8 cellular contexts compared by ENCODE assay signal in genomic region chr19:46495789-46496099, GRCh38. TPM values are rescaled to one million over a fixed set of nuclear protein-coding genes. Genes with fewer than 3 reads are reported as not detected.
A peak's percentile ranks its signal among the peaks of the same experiment; 100 is the strongest.
DNase-seq lines count a peak whose midpoint lies in the region; ATAC-seq and TF ChIP-seq lines count a peak whose summit lies in the region.

PNMA8B (minus strand) TSS chr19:46495867; CDS start chr19:46495465, 402 bp downstream.

- no peak for TF ChIP-seq CTCF in fibroblast of mammary gland (conservative IDR thresholded peaks at IDR 0.05; ENCODE audit: control insufficient read depth, insufficient read depth, low read depth, low read length)
- no peak for TF ChIP-seq CTCF in neural crest cell (conservative IDR thresholded peaks at IDR 0.05)

- ATAC-seq in GM18502 (IDR thresholded peaks at IDR 0.05; ENCODE audit: poor library complexity, unreplicated experiment) (no peak), GM19395 (IDR thresholded peaks at IDR 0.05; ENCODE audit: unreplicated experiment) (no peak)

- H3K9me3 Mint-ChIP-seq in neural crest cell, result no peaks in the 10 kb centered on the region

- peak; percentile 34 for DNase-seq in stimulated activated CD4-positive, alpha-beta T cell treated with anti-CD3 and anti-CD28 coated beads, Interleukin-12 subunit alpha, Interleukin-12 subunit beta, amount 100 ng/mL, for 4 hours
- no peak for DNase-seq in stimulated activated CD4-positive, alpha-beta T cell treated with anti-CD3 and anti-CD28 coated beads, Interleukin-2, amount 100 ng/mL, for 48 hours
- DNase-seq in activated CD4-positive, alpha-beta T cell treated with anti-CD3 and anti-CD28 coated beads, Interleukin-2, amount 50 U/mL, for 1 hour, result peak; percentile 47
- DNase-seq in fibroblast of mammary gland (ENCODE audit: low read depth) (no peak), neural crest cell (ENCODE audit: low read depth, low spot score) (peak; percentile 98), SIG-M5 (lab: John Stamatoyannopoulos, UW) (no peak)

- peak within 1 kb of the TSS; percentile 2 for H3K4me3 ChIP-seq in fibroblast of mammary gland (ENCODE audit: control insufficient read depth, low read depth, low read length)

- H3K36me3 Mint-ChIP-seq in neural crest cell (ENCODE audit: low read depth), result no peaks in the 10 kb centered on the region

- peak within 1 kb of the TSS; percentile 91 for H3K27ac Mint-ChIP-seq in neural crest cell (ENCODE audit: unreplicated experiment)

- peak within 1 kb of the TSS; percentile 66 for H3K4me3 Mint-ChIP-seq in neural crest cell

- H3K27me3 Mint-ChIP-seq in neural crest cell (ENCODE audit: low read depth), result peaks cover 3% of the 10 kb centered on the region

- peaks cover 28% of the 10 kb centered on the region for H3K4me1 Mint-ChIP-seq in neural crest cell

RNA-seq across cellular contexts. Expression of gene PNMA8B, which starts in this region (rescaled TPM):
- total RNA-seq in neural crest cell, result 4.6 and 5.3 TPM in 2 replicates

Comparison
In these comparisons a context has a peak if more than half of its experiments do, and no peak if none do; other contexts are left out.
1. DNase-seq: peak in stimulated activated CD4-positive, alpha-beta T cell treated with anti-CD3 and anti-CD28 coated beads, Interleukin-12 subunit alpha, Interleukin-12 subunit beta, amount 100 ng/mL, for 4 hours (single experiment), activated CD4-positive, alpha-beta T cell treated with anti-CD3 and anti-CD28 coated beads, Interleukin-2, amount 50 U/mL, for 1 hour (single experiment) and neural crest cell (single experiment); none in stimulated activated CD4-positive, alpha-beta T cell treated with anti-CD3 and anti-CD28 coated beads, Interleukin-2, amount 100 ng/mL, for 48 hours (0 of 2), fibroblast of mammary gland (single experiment) and SIG-M5 (single experiment).